ENCODE assay signal across 1 cellular context in genomic region chr10:7186387-7187032, GRCh38.
A peak's percentile ranks its signal among the peaks of the same experiment; 100 is the strongest.
TF ChIP-seq lines count a peak whose summit lies in the region.

No MANE protein-coding gene starts in this region.

TF ChIP-seq in K562, 482 proteins besides CTCF, POLR2A, EP300 and RAD21 (continued from another document):
- TF ChIP-seq AFF4 (CRISPR knock-in tag; IDR thresholded peaks at IDR 0.05) (no peak), DACH1 (IDR thresholded peaks at IDR 0.05; ENCODE audit: partially characterized antibody) (peak; percentile 28), XRCC5 (IDR thresholded peaks at IDR 0.05; ENCODE audit: low read depth, low read length) (no peak), SMARCA4 (IDR thresholded peaks at IDR 0.05) (peak; percentile 70), HNRNPUL1 (IDR thresholded peaks at IDR 0.05; ENCODE audit: low read length) (no peak), E2F3 (CRISPR knock-in tag; IDR thresholded peaks at IDR 0.05) (no peak), STAG1 (CRISPR knock-in tag; IDR thresholded peaks at IDR 0.05; ENCODE audit: borderline replicate concordance) (no peak)
